Comparison of ENCODE assay signal across 8 cellular contexts in the genomic region with DNA sequence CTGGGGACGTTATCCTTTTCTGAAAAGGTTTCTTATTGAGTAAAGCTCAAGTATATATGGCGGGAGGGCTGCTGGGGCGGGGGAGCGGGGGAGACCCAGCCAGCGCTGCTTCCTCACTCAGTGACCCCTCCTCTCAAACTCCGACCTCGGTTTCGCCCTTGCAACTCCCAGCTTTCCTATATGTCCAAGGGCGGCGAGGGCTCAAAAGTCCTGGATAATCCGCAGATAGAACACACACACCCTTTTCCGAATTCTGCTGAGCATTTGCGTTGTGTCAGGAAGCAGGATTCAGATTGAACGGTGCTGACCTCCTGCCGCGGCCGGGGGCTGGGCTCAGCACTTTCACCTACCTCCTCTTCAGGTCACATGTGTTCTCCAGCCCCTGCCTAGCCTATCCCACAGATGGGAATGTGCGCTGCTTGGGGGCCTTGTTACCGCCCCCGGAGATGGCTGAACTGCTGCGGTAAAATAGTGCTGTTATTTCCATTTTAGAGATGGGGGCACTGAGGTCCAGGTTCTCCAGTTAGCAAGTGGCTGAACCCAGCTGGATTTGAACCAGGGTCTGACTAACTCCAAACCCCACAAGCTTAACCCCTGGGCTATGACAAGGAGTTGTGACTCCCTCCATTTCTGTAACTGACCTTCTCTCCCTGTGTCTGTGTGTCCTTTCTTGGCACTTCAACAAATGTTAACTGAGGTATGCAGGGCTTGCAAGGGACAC. TPM values are rescaled to one million over a fixed set of nuclear protein-coding genes. Genes with fewer than 3 reads are reported as not detected.
A peak's percentile ranks its signal among the peaks of the same experiment; 100 is the strongest.
DNase-seq lines count a peak whose midpoint lies in the region; ATAC-seq, FAIRE-seq and TF ChIP-seq lines count a peak whose summit lies in the region.

No MANE protein-coding gene starts in this region.

- H3K79me1 ChIP-seq in H9 (ENCODE audit: insufficient read depth, low read depth, low read length, poor library complexity, severe bottlenecking) = peaks cover 2% of the 10 kb centered on the region

- WGBS in A549 (ENCODE audit: missing lambda C conversion rate) = 58% methylated on average over 20 of the region's 21 CpGs
- WGBS in H9 (ENCODE audit: extremely low coverage, insufficient read length, low lambda C conversion rate) = no CpG with 5 or more reads among the region's 21 CpGs

- POLR2A ChIA-PET in A549 (lab: Yijun Ruan, JAX) = interaction anchor here (1.0 kb wide), 1 partner anchor 48 kb away, joined by 6 read pairs; no protein-coding TSS in a partner anchor

- no peak overlapping the region for H3K23ac ChIP-seq in H9 (ENCODE audit: insufficient read length, low read depth, low read length)

- no peaks in the 10 kb centered on the region for H4K20me1 ChIP-seq in H9 (ENCODE audit: control insufficient read depth, insufficient read depth, insufficient read length)
- H4K20me1 ChIP-seq in astrocyte (ENCODE audit: insufficient read depth, low read length) = peaks cover 30% of the 10 kb centered on the region

- no peak overlapping the region for H2BK20ac ChIP-seq in H9 (ENCODE audit: low read depth, low read length, poor library complexity, severe bottlenecking)

- FAIRE-seq in A549 (lab: Jason Lieb, UNC) (no peak), astrocyte (lab: Jason Lieb, UNC) (no peak)

- H3K23me2 ChIP-seq in H9 (ENCODE audit: insufficient read length, low read depth, low read length, poor library complexity, severe bottlenecking) = peaks cover 6% of the 10 kb centered on the region

- no peak for ATAC-seq in A549
- ATAC-seq in memory B cell (ENCODE audit: low read depth) = no peak
- no peak for ATAC-seq in HG03469 (IDR thresholded peaks at IDR 0.05; ENCODE audit: unreplicated experiment)
- no peak for ATAC-seq in GM21381 (IDR thresholded peaks at IDR 0.05; ENCODE audit: unreplicated experiment)

- H3K9ac ChIP-seq in H9 (ENCODE audit: extremely low read depth, insufficient read length, low read length) (no peak overlapping the region), astrocyte (ENCODE audit: low read length) (peak overlapping the region; percentile 81)

- H3K56ac ChIP-seq in H9 (ENCODE audit: insufficient read length, low read depth, low read length) = no peak overlapping the region

- DNase-seq in A549 (ENCODE audit: low read depth in 1 of 2, low spot score in 1 of 2) (no peak), H9 (peak; percentile 77), astrocyte (ENCODE audit: low read depth) (no peak), memory B cell (ENCODE audit: low spot score in 2 of 2) (no peak)
- DNase-seq in activated effector memory CD4-positive, alpha-beta T cell treated with anti-CD3 and anti-CD28 coated beads, Interleukin-2, amount 50 U/mL, for 16 hours = no peak
- DNase-seq in activated CD4-positive, alpha-beta T cell treated with anti-CD3 and anti-CD28 coated beads, Interleukin-2, amount 50 U/mL, for 48 hours = no peak

- no peaks in the 10 kb centered on the region for H3K36me3 ChIP-seq in astrocyte (ENCODE audit: insufficient read depth, low read length)

- H4K5ac ChIP-seq in H9 (ENCODE audit: insufficient read length, low read depth, low read length) = no peak overlapping the region

- no peak overlapping the region for H2BK15ac ChIP-seq in H9 (ENCODE audit: low read depth, low read length)

- H3K4me1 Mint-ChIP-seq in H9 = peaks cover 53 to 54% of the 10 kb centered on the region in 2 experiments
- H3K4me1 Mint-ChIP-seq in astrocyte (ENCODE audit: low read depth, unreplicated experiment) = peaks cover 40% of the 10 kb centered on the region
- peaks cover 28% of the 10 kb centered on the region for H3K4me1 Mint-ChIP-seq in memory B cell

- H2AK5ac ChIP-seq in H9 (ENCODE audit: insufficient read length, low read length) = no peak overlapping the region

- peak overlapping the region; percentile 99; the same call in 2 of the 3 replicates for H3K4me2 ChIP-seq in A549
- H3K4me2 ChIP-seq in H9 (ENCODE audit: insufficient read depth, insufficient read length, low read length) = peak overlapping the region; percentile 76
- H3K4me2 ChIP-seq in astrocyte (ENCODE audit: low read length) = peak overlapping the region; percentile 97

- H3K9me3 Mint-ChIP-seq in H9 = no peaks in the 10 kb centered on the region
- no peaks in the 10 kb centered on the region for H3K9me3 Mint-ChIP-seq in astrocyte (ENCODE audit: unreplicated experiment)
- no peaks in the 10 kb centered on the region for H3K9me3 Mint-ChIP-seq in memory B cell

- H3K27ac Mint-ChIP-seq in H9 (no peak overlapping the region), astrocyte (ENCODE audit: unreplicated experiment) (peak overlapping the region; percentile 86), memory B cell (peak overlapping the region; percentile 94)

- peak overlapping the region; percentile 90 to 91 for H3K4me3 Mint-ChIP-seq in H9
- peak overlapping the region; percentile 89 for H3K4me3 Mint-ChIP-seq in astrocyte (ENCODE audit: unreplicated experiment)
- H3K4me3 Mint-ChIP-seq in memory B cell = peak overlapping the region; percentile 94

- no peak for TF ChIP-seq EP300 in A549 (IDR thresholded peaks at IDR 0.05)

- H2BK5ac ChIP-seq in H9 (ENCODE audit: insufficient read length, low read length) = no peak overlapping the region

- H3T11ph ChIP-seq in H9 (ENCODE audit: low read length) = no peak overlapping the region

- H4K91ac ChIP-seq in H9 (ENCODE audit: insufficient read length, low read depth, low read length) = no peak overlapping the region

- H3K9me3 ChIP-seq in A549 = no peaks in the 10 kb centered on the region
- H3K9me3 ChIP-seq in H9 (ENCODE audit: control insufficient read depth, low read depth, low read length) = no peaks in the 10 kb centered on the region
- no peaks in the 10 kb centered on the region for H3K9me3 ChIP-seq in astrocyte (ENCODE audit: insufficient read depth, low read depth, low read length)

- H2AFZ ChIP-seq in H9 (ENCODE audit: low read length) (no peak overlapping the region), astrocyte (ENCODE audit: low read depth, low read length) (peak overlapping the region; percentile 82)

- CTCF ChIA-PET in A549 (lab: Yijun Ruan, JAX) = interaction anchor here (0.5 to 23.7 kb wide), 23 partner anchors 14 to 322 kb away, joined by 3 to 314 read pairs (median 5); partner anchors contain the start of gene GPR3

- H3K27ac ChIP-seq in A549 (peak overlapping the region in 1 of 2 experiments; percentile 89; a peak in 2 of 6 replicates), H9 (ENCODE audit: insufficient read length, low read depth, low read length) (no peak overlapping the region), astrocyte (ENCODE audit: low read depth, low read length) (no peak overlapping the region)

- peaks cover 2% of the 10 kb centered on the region for H3K27me3 Mint-ChIP-seq in H9 (ENCODE audit: low read depth)
- no peaks in the 10 kb centered on the region for H3K27me3 Mint-ChIP-seq in astrocyte (ENCODE audit: low read depth, unreplicated experiment)
- no peaks in the 10 kb centered on the region for H3K27me3 Mint-ChIP-seq in memory B cell

- H3K18ac ChIP-seq in H9 (ENCODE audit: insufficient read length, low read depth, low read length) = no peak overlapping the region

- H3K4me3 ChIP-seq in A549 = peak overlapping the region; percentile 90
- peak overlapping the region; percentile 72 for H3K4me3 ChIP-seq in astrocyte (ENCODE audit: insufficient read depth, low read depth, low read length)

- H3K36me3 Mint-ChIP-seq in H9 (ENCODE audit: insufficient read depth in 1 of 3, low read depth in 3 of 3) (peaks cover 0 to 1% (median 0%) of the 10 kb centered on the region in 3 experiments; a peak in 1 of 7 replicates), astrocyte (ENCODE audit: low read depth, unreplicated experiment) (no peaks in the 10 kb centered on the region), memory B cell (no peaks in the 10 kb centered on the region)

- no peak overlapping the region for H3K4ac ChIP-seq in H9 (ENCODE audit: low read depth, low read length)

- TF ChIP-seq CTCF in A549 (IDR thresholded peaks at IDR 0.05) (no peak), H9 (conservative IDR thresholded peaks at IDR 0.05) (no peak), astrocyte (IDR thresholded peaks at IDR 0.05; ENCODE audit: insufficient read depth, low read depth, low read length) (no peak)

- no peak overlapping the region for H4K8ac ChIP-seq in H9 (replicated peaks; ENCODE audit: insufficient read length, low read depth, low read length)

- no peak for TF ChIP-seq RAD21 in A549 (conservative IDR thresholded peaks at IDR 0.05 in 1 of 2, IDR thresholded peaks at IDR 0.05 in 1 of 2)

- H2BK120ac ChIP-seq in H9 (ENCODE audit: low read depth, low read length, poor library complexity, severe bottlenecking) = no peak overlapping the region

- H3K14ac ChIP-seq in H9 (ENCODE audit: insufficient read depth, low read length) = no peak overlapping the region

- peaks cover 6% of the 10 kb centered on the region; the same call in 1 of the 2 replicates for H3K79me2 ChIP-seq in H9 (ENCODE audit: insufficient read depth, low read length)
- peaks cover 35% of the 10 kb centered on the region for H3K79me2 ChIP-seq in astrocyte (ENCODE audit: insufficient read depth, low read length)

- no peak overlapping the region for H2BK12ac ChIP-seq in H9 (ENCODE audit: insufficient read length, low read depth, low read length)

- TF ChIP-seq POLR2A in A549 (IDR thresholded peaks at IDR 0.05; ENCODE audit: low read length) = no peak

- H3K4me1 ChIP-seq in A549 (peaks cover 39% of the 10 kb centered on the region), H9 (ENCODE audit: insufficient read depth, low read length) (peaks cover 15% of the 10 kb centered on the region), astrocyte (ENCODE audit: insufficient read depth, low read length) (peaks cover 36% of the 10 kb centered on the region)

- H3K27me3 ChIP-seq in H9 (ENCODE audit: insufficient read depth, low read length) (no peaks in the 10 kb centered on the region; the same call in 1 of the 2 replicates), astrocyte (ENCODE audit: insufficient read depth, low read length) (no peaks in the 10 kb centered on the region)

TF ChIP-seq in A549, 52 proteins besides CTCF, POLR2A, EP300 and RAD21 (continues in another document):
- TF ChIP-seq CBX2 (IDR thresholded peaks at IDR 0.05; ENCODE audit: borderline replicate concordance, low read depth) (no peak), HDAC2 (IDR thresholded peaks at IDR 0.05) (no peak), EHF (CRISPR knock-in tag; IDR thresholded peaks at IDR 0.05) (no peak)

RNA-seq across cellular contexts. Expression of gene AHDC1, which starts 0.8 kb away (rescaled TPM):
- polyA plus RNA-seq in A549 (2011; rRNA removed) (1.3 and 2.6 TPM in 2 replicates), A549 (2017; fragmentation: RNase III; extraction: RNeasy Plus Mini Kit Qiagen cat#74134 plus additional on column Dnase treatment) (9.8 to 11.5 TPM (median 10.0 TPM) in 3 replicates)
- polyA plus RNA-seq in A549 (2012; cell fraction: cytosol; rRNA removed) = 5.0 and 6.2 TPM in 2 replicates
- 12.9 and 17.1 TPM in 2 replicates for polyA plus RNA-seq in A549 (2012; cell fraction: nucleus; rRNA removed)
- polyA minus RNA-seq in A549 (2011; rRNA and poly(A)+ RNA removed) = 2.9 and 3.6 TPM in 2 replicates
- total RNA-seq in H9 (2021) (23.7 and 29.4 TPM in 2 replicates), astrocyte (74.0 and 75.7 TPM in 2 replicates)

RNA-seq across cellular contexts. Expression of gene FGR, which starts 30.2 kb away (rescaled TPM):
- polyA plus RNA-seq in A549 (2011; rRNA removed) (not detected in 2 replicates), A549 (2017; fragmentation: RNase III; extraction: RNeasy Plus Mini Kit Qiagen cat#74134 plus additional on column Dnase treatment) (not detected in 3 replicates)
- polyA plus RNA-seq in A549 (2012; cell fraction: cytosol; rRNA removed) = not detected in 2 replicates
- polyA plus RNA-seq in A549 (2012; cell fraction: nucleus; rRNA removed) = not detected in 2 replicates
- polyA minus RNA-seq in A549 (2011; rRNA and poly(A)+ RNA removed) = not detected in 2 replicates
- total RNA-seq in H9 (2021) (0.15 TPM in 1 of 2 replicates, not detected in the other), astrocyte (0.17 TPM in 1 of 2 replicates, not detected in the other)

Comparison
In these comparisons a context has a peak if more than half of its experiments do, and no peak if none do; other contexts are left out.
1. H3K27ac Mint-ChIP-seq: peak in astrocyte (single experiment) and memory B cell (single experiment); none in H9 (0 of 3).
2. Peak in every context shown above with its lines, with median percentiles within 50 percentile points of each other: H3K4me2 ChIP-seq and H3K4me3 Mint-ChIP-seq.